ENCODE assay signal across 8 cellular contexts in genomic region chr20:63895202-63895885, GRCh38. TPM values are rescaled to one million over a fixed set of nuclear protein-coding genes. Genes with fewer than 3 reads are reported as not detected.
DNase-seq lines count a peak whose midpoint lies in the region; ATAC-seq and TF ChIP-seq lines count a peak whose summit lies in the region.

No MANE protein-coding gene starts in this region.

- H3K9ac ChIP-seq in NT2/D1 (ENCODE audit: insufficient read length, low read depth) (peak overlapping the region; percentile 61), rectal smooth muscle tissue (ENCODE audit: low read length) (peak overlapping the region; percentile 3)

- no peak for DNase-seq in AG04449 (ENCODE audit: low read depth, low spot score)
- DNase-seq in NT2/D1 (ENCODE audit: low read depth, low spot score), result no peak
- no peak for DNase-seq in LoVo (ENCODE audit: low spot score)
- no peak for DNase-seq in AG08395 (ENCODE audit: low spot score)

- H3K4me1 ChIP-seq in NT2/D1 (ENCODE audit: insufficient read depth, insufficient read length), result peaks cover 6% of the 10 kb centered on the region
- H3K4me1 ChIP-seq in esophagus (ENCODE audit: control insufficient read depth in 2 of 2, insufficient read depth in 2 of 2, low read length in 1 of 2), result peaks cover 4 to 15% of the 10 kb centered on the region in 2 donors
- H3K4me1 ChIP-seq in rectal smooth muscle tissue (ENCODE audit: control insufficient read depth, insufficient read depth, low read length), result peaks cover 10% of the 10 kb centered on the region

- H3K27me3 ChIP-seq in NT2/D1 (ENCODE audit: insufficient read depth, insufficient read length), result no peaks in the 10 kb centered on the region
- no peaks in the 10 kb centered on the region for H3K27me3 ChIP-seq in esophagus (ENCODE audit: control insufficient read depth in 1 of 2, insufficient read depth in 2 of 2, low read length in 2 of 2)
- H3K27me3 ChIP-seq in rectal smooth muscle tissue (ENCODE audit: control insufficient read depth, insufficient read depth, low read length), result no peaks in the 10 kb centered on the region

- CTCF ChIA-PET in AG04449 (lab: Yijun Ruan, JAX), result interaction anchor here (0.7 to 3.9 kb wide), 6 partner anchors 13 to 197 kb away, joined by 3 to 23 read pairs (median 4); partner anchors contain the start of gene SAMD10

- ATAC-seq in GM19463 (IDR thresholded peaks at IDR 0.05; ENCODE audit: unreplicated experiment) (peak; percentile 13), GM19397 (IDR thresholded peaks at IDR 0.05; ENCODE audit: unreplicated experiment) (no peak)

- peak overlapping the region; percentile 94 to 97 for H3K27ac ChIP-seq in esophagus (ENCODE audit: low read depth in 2 of 2, low read length in 1 of 2)
- H3K27ac ChIP-seq in rectal smooth muscle tissue (ENCODE audit: low read depth, low read length), result peak overlapping the region; percentile 32

- H3K9me3 ChIP-seq in NT2/D1 (ENCODE audit: insufficient read depth, low read length) (no peaks in the 10 kb centered on the region), esophagus (ENCODE audit: control insufficient read depth in 2 of 2, insufficient read depth in 1 of 2, low read depth in 1 of 2, low read length in 1 of 2) (no peaks in the 10 kb centered on the region)

- H3K36me3 ChIP-seq in NT2/D1 (ENCODE audit: insufficient read depth, insufficient read length, low read length) (peaks cover 41% of the 10 kb centered on the region), esophagus (ENCODE audit: control insufficient read depth in 2 of 2, insufficient read depth in 2 of 2, low read length in 1 of 2) (peaks cover 0 to 18% of the 10 kb centered on the region in 2 donors), rectal smooth muscle tissue (ENCODE audit: control insufficient read depth, insufficient read depth, low read length) (no peaks in the 10 kb centered on the region)

- WGBS in esophagus, 2 donors, result 0 to 1% methylated on average over 41 to 85 of the region's 85 CpGs

- H3K4me3 ChIP-seq in AG04449 (ENCODE audit: low read depth, low read length), result peak overlapping the region; percentile 66
- H3K4me3 ChIP-seq in NT2/D1 (ENCODE audit: insufficient read length, low read depth), result peak overlapping the region; percentile 44
- H3K4me3 ChIP-seq in esophagus (ENCODE audit: low read depth in 1 of 2, low read length in 2 of 2), result peak overlapping the region; percentile 41 to 97
- peak overlapping the region; percentile 59 for H3K4me3 ChIP-seq in rectal smooth muscle tissue (ENCODE audit: low read length)

- POLR2A ChIA-PET in AG04449 (lab: Yijun Ruan, JAX), result interaction anchor here (1.0 to 1.2 kb wide), 2 partner anchors 30 to 83 kb away, joined by 3 to 6 read pairs; partner anchors contain the start of gene TPD52L2

- TF ChIP-seq CTCF in AG04449 (IDR thresholded peaks at IDR 0.05; ENCODE audit: insufficient read depth, low read length, missing control alignments), result no peak

RNA-seq across cellular contexts. Expression of gene DNAJC5, which starts 0.4 kb away (rescaled TPM):
- 10 to 100 TPM; 42.9 to 59.4 TPM for polyA plus RNA-seq in esophagus

RNA-seq across cellular contexts. Expression of gene TPD52L2, which starts 30.3 kb away (rescaled TPM):
- polyA plus RNA-seq in esophagus, result 100 to 1,000 TPM in 1 of 2 donors, 10 to 100 TPM in 1; 82.0 to 107 TPM

RNA-seq across cellular contexts. Expression of gene ABHD16B, which starts 34.0 kb away (rescaled TPM):
- polyA plus RNA-seq in esophagus, result under 1 TPM; 0.42 to 0.92 TPM
